In the genomic region with DNA sequence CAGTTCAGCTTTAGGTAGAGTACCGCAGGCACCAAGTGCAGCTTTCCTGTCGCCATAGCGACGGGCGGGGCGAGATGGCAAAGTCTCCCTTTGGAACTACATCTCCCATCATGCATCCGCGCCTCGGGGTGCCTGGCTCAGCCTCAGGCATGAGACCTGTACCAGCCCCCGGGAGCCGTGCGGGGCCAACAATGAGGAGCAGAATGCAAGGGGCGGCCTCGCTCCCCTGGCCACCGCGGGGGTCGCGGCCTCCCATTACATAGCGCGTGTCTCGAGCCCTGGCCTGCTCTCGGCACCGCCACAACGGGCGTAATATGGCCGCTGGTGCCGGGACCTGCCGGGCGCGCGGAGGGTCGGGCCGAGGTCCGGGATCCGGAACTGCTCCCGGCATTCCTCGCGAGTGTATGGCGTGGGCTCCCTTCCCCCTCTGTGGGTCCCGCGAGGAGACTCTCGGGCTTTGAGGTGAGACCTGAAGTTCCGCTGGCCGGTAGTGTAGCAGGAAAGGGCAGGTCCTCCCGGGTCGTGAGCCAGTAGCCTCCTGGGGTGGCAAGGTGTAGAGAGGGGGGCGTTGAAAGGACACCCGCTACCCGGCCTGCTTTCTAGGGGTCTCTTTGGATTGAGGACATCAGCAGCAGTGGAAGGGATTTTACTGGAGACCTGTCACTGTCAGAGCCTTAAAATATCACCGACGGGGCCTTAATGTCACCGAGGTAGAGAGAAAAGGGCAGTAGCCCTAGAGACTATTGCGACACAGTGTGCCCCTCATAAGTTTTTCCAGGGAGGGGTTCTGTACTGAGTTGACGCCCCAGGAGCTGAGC, we compare ENCODE assay signal across 8 cellular contexts. TPM values are rescaled to one million over a fixed set of nuclear protein-coding genes. Genes with fewer than 3 reads are reported as not detected.
DNase-seq lines count a peak whose midpoint lies in the region; TF ChIP-seq lines count a peak whose summit lies in the region.

A gene with protein sequence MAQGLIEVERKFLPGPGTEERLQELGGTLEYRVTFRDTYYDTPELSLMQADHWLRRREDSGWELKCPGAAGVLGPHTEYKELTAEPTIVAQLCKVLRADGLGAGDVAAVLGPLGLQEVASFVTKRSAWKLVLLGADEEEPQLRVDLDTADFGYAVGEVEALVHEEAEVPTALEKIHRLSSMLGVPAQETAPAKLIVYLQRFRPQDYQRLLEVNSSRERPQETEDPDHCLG (plus strand): TSS at position 390 of the 818 bp plus-strand sequence. CDS start 487 bp downstream, outside the sequence.

- peaks cover 3% of the 10 kb centered on the region for H4K20me1 ChIP-seq in Loucy (ENCODE audit: insufficient read depth, low read length, poor library complexity, severe bottlenecking)
- H4K20me1 ChIP-seq in neural progenitor cell (ENCODE audit: low read depth): no peaks in the 10 kb centered on the region

- H3K4me3 Mint-ChIP-seq in neural progenitor cell: peak within 1 kb of the TSS; percentile 93

- H3K9ac ChIP-seq in Loucy (ENCODE audit: low read depth, low read length, poor library complexity, severe bottlenecking) (peak within 1 kb of the TSS; percentile 90), neural progenitor cell (peak within 1 kb of the TSS; percentile 46), stomach smooth muscle (ENCODE audit: low read length in 2 of 2) (peak within 1 kb of the TSS; percentile 95 to 96)

- H3K9me2 ChIP-seq in Loucy (replicated peaks; ENCODE audit: low read depth, low read length): no peaks in the 10 kb centered on the region

- H3K4me2 ChIP-seq in Loucy (ENCODE audit: low read depth, low read length, poor library complexity, severe bottlenecking) (peak within 1 kb of the TSS; percentile 98), neural progenitor cell (peak within 1 kb of the TSS; percentile 84)

- no peaks in the 10 kb centered on the region for H3F3A ChIP-seq in Loucy (ENCODE audit: low read depth)
- peaks cover 43% of the 10 kb centered on the region for H3F3A ChIP-seq in neural progenitor cell (ENCODE audit: low read depth)

- H3K36me3 Mint-ChIP-seq in neural progenitor cell: peaks cover 3% of the 10 kb centered on the region

- H3K9me3 Mint-ChIP-seq in neural progenitor cell: no peaks in the 10 kb centered on the region

- H3K79me2 ChIP-seq in Loucy (ENCODE audit: insufficient read depth, low read length) (peaks cover 18% of the 10 kb centered on the region), neural progenitor cell (ENCODE audit: low read depth) (peaks cover 15% of the 10 kb centered on the region)

- no peak for TF ChIP-seq CTCF in Loucy (conservative IDR thresholded peaks at IDR 0.05; ENCODE audit: low read length)
- TF ChIP-seq CTCF in neural progenitor cell (IDR thresholded peaks at IDR 0.05): no peak

- peak within 1 kb of the TSS; percentile 79 for H3K27ac Mint-ChIP-seq in neural progenitor cell

- H3K36me3 ChIP-seq in H7 (replicated peaks; ENCODE audit: control insufficient read depth, insufficient read depth, low read length): peaks cover 15% of the 10 kb centered on the region
- peaks cover 12% of the 10 kb centered on the region; the same call in 1 of the 2 replicates for H3K36me3 ChIP-seq in Loucy (ENCODE audit: insufficient read depth, low read length)
- H3K36me3 ChIP-seq in neural progenitor cell: no peaks in the 10 kb centered on the region
- peaks cover 4 to 13% of the 10 kb centered on the region in 2 donors for H3K36me3 ChIP-seq in stomach smooth muscle (ENCODE audit: control insufficient read depth in 2 of 2, insufficient read depth in 2 of 2, low read length in 2 of 2)

- H3K9me3 ChIP-seq in Loucy (ENCODE audit: insufficient read depth, low read depth, low read length) (no peaks in the 10 kb centered on the region), neural progenitor cell (ENCODE audit: low read depth) (no peaks in the 10 kb centered on the region), stomach smooth muscle (ENCODE audit: control insufficient read depth in 2 of 2, low read length in 2 of 2) (no peaks in the 10 kb centered on the region)

- H3K27me3 ChIP-seq in H7 (ENCODE audit: control insufficient read depth, insufficient read depth, low read length): no peaks in the 10 kb centered on the region
- H3K27me3 ChIP-seq in Loucy (ENCODE audit: insufficient read depth, low read length, poor library complexity, severe bottlenecking): no peaks in the 10 kb centered on the region
- H3K27me3 ChIP-seq in neural progenitor cell: no peaks in the 10 kb centered on the region
- H3K27me3 ChIP-seq in stomach smooth muscle (ENCODE audit: control insufficient read depth in 1 of 2, insufficient read depth in 2 of 2, low read length in 2 of 2): no peaks in the 10 kb centered on the region

- peak; percentile 89 for DNase-seq in ELR (ENCODE audit: low read depth)
- DNase-seq in H7: peak; percentile 96
- DNase-seq in SHP77 (lab: John Stamatoyannopoulos, UW): peak; percentile 97 to 98
- DNase-seq in activated effector memory CD4-positive, alpha-beta T cell treated with Interleukin-2 at 50 U/mL for 16 hours: peak; percentile 87
- peak; percentile 73 for DNase-seq in fibroblast of the conjunctiva (ENCODE audit: low read depth)
- peak; percentile 98 for DNase-seq in neural progenitor cell (ENCODE audit: low spot score)

- H3K27ac ChIP-seq in neural progenitor cell (no peak within 1 kb of the TSS), stomach smooth muscle (ENCODE audit: low read length) (peak within 1 kb of the TSS; percentile 93)

- no peaks in the 10 kb centered on the region for H3K27me3 Mint-ChIP-seq in neural progenitor cell (ENCODE audit: insufficient read depth, low read depth)

- peaks cover 28% of the 10 kb centered on the region for H3K4me1 Mint-ChIP-seq in neural progenitor cell

- peaks cover 14% of the 10 kb centered on the region for H3K4me1 ChIP-seq in Loucy (ENCODE audit: insufficient read depth, low read length, poor library complexity, severe bottlenecking)
- H3K4me1 ChIP-seq in neural progenitor cell: peaks cover 16% of the 10 kb centered on the region
- peaks cover 26% of the 10 kb centered on the region for H3K4me1 ChIP-seq in stomach smooth muscle (ENCODE audit: control insufficient read depth, insufficient read depth, low read length)

- H2AFZ ChIP-seq in Loucy (ENCODE audit: low read length) (peak within 1 kb of the TSS; percentile 98), neural progenitor cell (replicated peaks) (peak within 1 kb of the TSS; percentile 94)

- peak within 1 kb of the TSS; percentile 77 for H3K4me3 ChIP-seq in H7 (ENCODE audit: insufficient read depth, low read depth, low read length)
- peak within 1 kb of the TSS; percentile 97 for H3K4me3 ChIP-seq in Loucy (ENCODE audit: low read length, poor library complexity, severe bottlenecking)
- H3K4me3 ChIP-seq in neural progenitor cell: peak within 1 kb of the TSS; percentile 88
- peak within 1 kb of the TSS; percentile 84 to 95 for H3K4me3 ChIP-seq in stomach smooth muscle (ENCODE audit: low read length in 2 of 2)

RNA-seq across cellular contexts. Expression of the gene that starts here (rescaled TPM):
- 12.1 and 14.0 TPM in 2 replicates for total RNA-seq in H7 (2014; rRNA removed; shearing (Covaris generic))
- total RNA-seq in neural progenitor cell (ENCODE audit: low replicate concordance): 7.7 and 17.0 TPM in 2 replicates
